Comparison of ENCODE assay signal across 8 cellular contexts in the genomic region with DNA sequence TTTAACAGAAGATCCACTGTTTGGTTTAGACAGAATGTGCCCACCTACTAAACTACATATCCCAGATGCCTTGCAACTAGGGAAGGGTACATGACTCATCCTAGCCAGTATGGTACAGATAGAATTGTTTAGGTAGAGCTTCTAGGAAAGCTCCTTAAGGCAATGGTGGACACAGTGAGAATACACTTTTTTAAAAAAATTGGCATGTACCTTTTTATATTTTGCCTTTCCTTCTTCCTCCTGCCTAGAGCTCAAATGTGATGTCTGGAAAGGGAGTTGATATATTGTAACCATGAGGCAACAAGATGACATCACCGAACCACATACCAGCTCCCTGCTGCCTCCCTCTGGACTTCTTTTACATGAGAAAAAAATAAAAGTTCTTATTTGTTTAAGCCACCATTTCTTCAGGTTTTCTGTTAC. TPM values are rescaled to one million over a fixed set of nuclear protein-coding genes. Genes with fewer than 3 reads are reported as not detected.
DNase-seq lines count a peak whose midpoint lies in the region; ATAC-seq, FAIRE-seq and TF ChIP-seq lines count a peak whose summit lies in the region.

No MANE protein-coding gene starts in this region.

- H3K27me3 Mint-ChIP-seq in neural crest cell (ENCODE audit: low read depth), result peaks cover 2% of the 10 kb centered on the region

- no peaks in the 10 kb centered on the region for H3K36me3 Mint-ChIP-seq in neural crest cell (ENCODE audit: low read depth)

- in situ Hi-C loops in astrocyte of the cerebellum (cut with HindIII; ENCODE audit: low sequenced_read_pairs), result no loop called here

- no peaks in the 10 kb centered on the region for H3K9me3 Mint-ChIP-seq in neural crest cell

- FAIRE-seq in frontal cortex (lab: Jason Lieb, UNC), result no peak

- H3K4me3 ChIP-seq in astrocyte of the cerebellum (ENCODE audit: low read depth, low read length), result no peak overlapping the region

- H3K4me3 Mint-ChIP-seq in neural crest cell, result no peak overlapping the region

- DNase-seq in HT1080 (ENCODE audit: low read depth) (peak; percentile 88), astrocyte of the cerebellum (ENCODE audit: low read depth) (peak; percentile 11), neural crest cell (ENCODE audit: low read depth, low spot score) (no peak), frontal cortex (ENCODE audit: low spot score in 2 of 2) (no peak), NCI-H1092 treated with DMSO at 0.1 percent for 48 hours (lab: John Stamatoyannopoulos, UW) (no peak), posterior vena cava (ENCODE audit: low spot score) (no peak)

- H3K27ac Mint-ChIP-seq in neural crest cell (ENCODE audit: unreplicated experiment), result no peak overlapping the region

- intact Hi-C loops in posterior vena cava (cut with DNase I), result no loop called here

- TF ChIP-seq CTCF in GM12872 (IDR thresholded peaks at IDR 0.05; ENCODE audit: insufficient read depth, low read depth, low read length) (peak; percentile 17; the same call in 1 of the 3 replicates), astrocyte of the cerebellum (IDR thresholded peaks at IDR 0.05; ENCODE audit: low read depth, low read length, missing control alignments) (peak; percentile 22), neural crest cell (conservative IDR thresholded peaks at IDR 0.05) (peak; percentile 54)

- ATAC-seq in GM21381 (IDR thresholded peaks at IDR 0.05; ENCODE audit: unreplicated experiment), result no peak

- H3K4me1 Mint-ChIP-seq in neural crest cell, result no peaks in the 10 kb centered on the region

RNA-seq across cellular contexts. Expression of a gene that starts 14.4 kb away (rescaled TPM):
- 1.8 and 1.9 TPM in 2 replicates for total RNA-seq in HT1080 (2014; rRNA removed; shearing (Covaris generic))
- 1.8 and 2.3 TPM in 2 replicates for polyA plus RNA-seq in HT1080 (2015; cell fraction: cytosol; rRNA removed)
- 1.7 and 2.1 TPM in 2 replicates for polyA plus RNA-seq in HT1080 (2015; cell fraction: nucleus; rRNA removed)
- 0.18 and 0.44 TPM in 2 replicates for total RNA-seq in neural crest cell
- total RNA-seq in frontal cortex, result 7.7 TPM
- total RNA-seq in posterior vena cava, result 1 to 10 TPM in 1 of 2 donors, under 1 TPM in 1; 0.51 to 1.5 TPM

Comparison
In these comparisons a context has a peak if more than half of its experiments do, and no peak if none do; other contexts are left out.
1. DNase-seq: peak in HT1080 (single experiment) and astrocyte of the cerebellum (single experiment); none in neural crest cell (single experiment), frontal cortex (0 of 2), NCI-H1092 treated with DMSO at 0.1 percent for 48 hours (single experiment) and posterior vena cava (single experiment).
2. Peak in every context shown above with its lines, with median percentiles within 50 percentile points of each other: CTCF ChIP-seq.